1 cellular context compared by ENCODE assay signal in the genomic region with DNA sequence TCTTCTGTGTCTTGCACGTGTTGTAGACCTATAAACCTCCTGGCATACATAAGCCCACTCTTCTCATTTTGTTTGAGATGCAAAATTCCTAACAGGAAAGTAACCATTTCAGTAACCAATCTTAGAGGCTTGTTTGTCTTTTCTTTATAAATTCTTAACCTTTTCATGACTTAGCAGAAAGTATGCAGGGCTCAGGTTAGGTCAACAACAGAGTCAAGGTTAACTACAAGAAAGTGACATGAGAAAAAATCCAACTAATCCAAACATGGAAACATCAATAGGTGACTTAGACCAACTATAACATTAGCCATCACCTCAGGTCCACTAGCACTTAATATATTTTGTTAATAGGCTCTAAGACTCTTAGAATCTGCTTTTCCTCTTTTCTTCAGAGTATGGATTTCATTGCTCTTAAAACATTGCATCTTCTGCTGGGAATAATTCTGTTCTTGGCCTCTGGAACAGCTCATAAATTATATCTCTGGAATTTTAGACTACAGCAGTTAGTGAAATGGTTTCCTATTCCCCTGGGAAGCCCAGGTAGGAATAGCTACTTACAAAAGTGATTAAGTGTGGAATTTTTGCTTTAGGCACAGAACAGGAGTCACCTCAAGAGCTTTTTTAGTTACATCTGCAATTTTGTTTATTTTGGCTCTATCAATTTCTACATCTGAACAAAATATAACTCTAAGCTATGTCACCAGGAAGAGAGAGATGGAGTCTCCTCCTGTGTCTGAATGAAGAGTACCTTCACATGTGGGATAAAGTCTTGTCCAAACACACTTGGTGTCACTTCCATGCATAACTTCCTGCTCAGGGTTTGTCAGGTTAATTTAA.
A peak's percentile ranks its signal among the peaks of the same experiment; 100 is the strongest.
TF ChIP-seq lines count a peak whose summit lies in the region.

No MANE protein-coding gene starts in this region.

TF ChIP-seq in HepG2, 621 proteins besides CTCF, POLR2A, EP300 and RAD21 (continued from another document and continues in another):
- no peak for TF ChIP-seq NFKBIZ (CRISPR knock-in tag; IDR thresholded peaks at IDR 0.05)
- TF ChIP-seq NR2F2 (IDR thresholded peaks at IDR 0.05; ENCODE audit: borderline replicate concordance, low read depth), result peak; percentile 87
- TF ChIP-seq, protein P1, sequence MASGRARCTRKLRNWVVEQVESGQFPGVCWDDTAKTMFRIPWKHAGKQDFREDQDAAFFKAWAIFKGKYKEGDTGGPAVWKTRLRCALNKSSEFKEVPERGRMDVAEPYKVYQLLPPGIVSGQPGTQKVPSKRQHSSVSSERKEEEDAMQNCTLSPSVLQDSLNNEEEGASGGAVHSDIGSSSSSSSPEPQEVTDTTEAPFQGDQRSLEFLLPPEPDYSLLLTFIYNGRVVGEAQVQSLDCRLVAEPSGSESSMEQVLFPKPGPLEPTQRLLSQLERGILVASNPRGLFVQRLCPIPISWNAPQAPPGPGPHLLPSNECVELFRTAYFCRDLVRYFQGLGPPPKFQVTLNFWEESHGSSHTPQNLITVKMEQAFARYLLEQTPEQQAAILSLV (CRISPR knock-in tag; IDR thresholded peaks at IDR 0.05; ENCODE audit: borderline replicate concordance), result no peak
- no peak for TF ChIP-seq CEBPB (IDR thresholded peaks at IDR 0.05; ENCODE audit: borderline replicate concordance, low read depth, low read length)
- no peak for TF ChIP-seq ZNF841 (CRISPR knock-in tag; IDR thresholded peaks at IDR 0.05; ENCODE audit: borderline replicate concordance)
- TF ChIP-seq MED13 (CRISPR knock-in tag; IDR thresholded peaks at IDR 0.05), result 0 out of 2 replicates have a peak, but pooled peaks have one; percentile 50
- TF ChIP-seq MEIS2 (CRISPR knock-in tag; IDR thresholded peaks at IDR 0.05), result no peak
- TF ChIP-seq, protein P2, sequence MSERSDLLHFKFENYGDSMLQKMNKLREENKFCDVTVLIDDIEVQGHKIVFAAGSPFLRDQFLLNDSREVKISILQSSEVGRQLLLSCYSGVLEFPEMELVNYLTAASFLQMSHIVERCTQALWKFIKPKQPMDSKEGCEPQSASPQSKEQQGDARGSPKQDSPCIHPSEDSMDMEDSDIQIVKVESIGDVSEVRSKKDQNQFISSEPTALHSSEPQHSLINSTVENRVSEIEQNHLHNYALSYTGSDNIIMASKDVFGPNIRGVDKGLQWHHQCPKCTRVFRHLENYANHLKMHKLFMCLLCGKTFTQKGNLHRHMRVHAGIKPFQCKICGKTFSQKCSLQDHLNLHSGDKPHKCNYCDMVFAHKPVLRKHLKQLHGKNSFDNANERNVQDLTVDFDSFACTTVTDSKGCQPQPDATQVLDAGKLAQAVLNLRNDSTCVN (CRISPR knock-in tag; IDR thresholded peaks at IDR 0.05; ENCODE audit: borderline replicate concordance), result no peak
- 0 out of 2 replicates have a peak, but pooled peaks have one; percentile 53 for TF ChIP-seq SATB2 (CRISPR knock-in tag; IDR thresholded peaks at IDR 0.05)
- TF ChIP-seq, protein P3, sequence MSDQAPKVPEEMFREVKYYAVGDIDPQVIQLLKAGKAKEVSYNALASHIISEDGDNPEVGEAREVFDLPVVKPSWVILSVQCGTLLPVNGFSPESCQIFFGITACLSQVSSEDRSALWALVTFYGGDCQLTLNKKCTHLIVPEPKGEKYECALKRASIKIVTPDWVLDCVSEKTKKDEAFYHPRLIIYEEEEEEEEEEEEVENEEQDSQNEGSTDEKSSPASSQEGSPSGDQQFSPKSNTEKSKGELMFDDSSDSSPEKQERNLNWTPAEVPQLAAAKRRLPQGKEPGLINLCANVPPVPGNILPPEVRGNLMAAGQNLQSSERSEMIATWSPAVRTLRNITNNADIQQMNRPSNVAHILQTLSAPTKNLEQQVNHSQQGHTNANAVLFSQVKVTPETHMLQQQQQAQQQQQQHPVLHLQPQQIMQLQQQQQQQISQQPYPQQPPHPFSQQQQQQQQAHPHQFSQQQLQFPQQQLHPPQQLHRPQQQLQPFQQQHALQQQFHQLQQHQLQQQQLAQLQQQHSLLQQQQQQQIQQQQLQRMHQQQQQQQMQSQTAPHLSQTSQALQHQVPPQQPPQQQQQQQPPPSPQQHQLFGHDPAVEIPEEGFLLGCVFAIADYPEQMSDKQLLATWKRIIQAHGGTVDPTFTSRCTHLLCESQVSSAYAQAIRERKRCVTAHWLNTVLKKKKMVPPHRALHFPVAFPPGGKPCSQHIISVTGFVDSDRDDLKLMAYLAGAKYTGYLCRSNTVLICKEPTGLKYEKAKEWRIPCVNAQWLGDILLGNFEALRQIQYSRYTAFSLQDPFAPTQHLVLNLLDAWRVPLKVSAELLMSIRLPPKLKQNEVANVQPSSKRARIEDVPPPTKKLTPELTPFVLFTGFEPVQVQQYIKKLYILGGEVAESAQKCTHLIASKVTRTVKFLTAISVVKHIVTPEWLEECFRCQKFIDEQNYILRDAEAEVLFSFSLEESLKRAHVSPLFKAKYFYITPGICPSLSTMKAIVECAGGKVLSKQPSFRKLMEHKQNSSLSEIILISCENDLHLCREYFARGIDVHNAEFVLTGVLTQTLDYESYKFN (CRISPR knock-in tag; conservative IDR thresholded peaks at IDR 0.05), result peak; percentile 67; the same call in 1 of the 2 replicates
- TF ChIP-seq CREM (IDR thresholded peaks at IDR 0.05), result peak; percentile 66; the same call in 1 of the 2 replicates
- no peak for TF ChIP-seq CREM (CRISPR knock-in tag; IDR thresholded peaks at IDR 0.05)
- TF ChIP-seq ZNF235 (CRISPR knock-in tag; IDR thresholded peaks at IDR 0.05; ENCODE audit: borderline replicate concordance), result no peak
- TF ChIP-seq KLF11 (CRISPR knock-in tag; IDR thresholded peaks at IDR 0.05), result peak; percentile 30; the same call in 1 of the 2 replicates
- TF ChIP-seq TOE1 (CRISPR knock-in tag; IDR thresholded peaks at IDR 0.05), result no peak
- TF ChIP-seq RARA (CRISPR knock-in tag; IDR thresholded peaks at IDR 0.05), result peak; percentile 94
- TF ChIP-seq, protein P4, sequence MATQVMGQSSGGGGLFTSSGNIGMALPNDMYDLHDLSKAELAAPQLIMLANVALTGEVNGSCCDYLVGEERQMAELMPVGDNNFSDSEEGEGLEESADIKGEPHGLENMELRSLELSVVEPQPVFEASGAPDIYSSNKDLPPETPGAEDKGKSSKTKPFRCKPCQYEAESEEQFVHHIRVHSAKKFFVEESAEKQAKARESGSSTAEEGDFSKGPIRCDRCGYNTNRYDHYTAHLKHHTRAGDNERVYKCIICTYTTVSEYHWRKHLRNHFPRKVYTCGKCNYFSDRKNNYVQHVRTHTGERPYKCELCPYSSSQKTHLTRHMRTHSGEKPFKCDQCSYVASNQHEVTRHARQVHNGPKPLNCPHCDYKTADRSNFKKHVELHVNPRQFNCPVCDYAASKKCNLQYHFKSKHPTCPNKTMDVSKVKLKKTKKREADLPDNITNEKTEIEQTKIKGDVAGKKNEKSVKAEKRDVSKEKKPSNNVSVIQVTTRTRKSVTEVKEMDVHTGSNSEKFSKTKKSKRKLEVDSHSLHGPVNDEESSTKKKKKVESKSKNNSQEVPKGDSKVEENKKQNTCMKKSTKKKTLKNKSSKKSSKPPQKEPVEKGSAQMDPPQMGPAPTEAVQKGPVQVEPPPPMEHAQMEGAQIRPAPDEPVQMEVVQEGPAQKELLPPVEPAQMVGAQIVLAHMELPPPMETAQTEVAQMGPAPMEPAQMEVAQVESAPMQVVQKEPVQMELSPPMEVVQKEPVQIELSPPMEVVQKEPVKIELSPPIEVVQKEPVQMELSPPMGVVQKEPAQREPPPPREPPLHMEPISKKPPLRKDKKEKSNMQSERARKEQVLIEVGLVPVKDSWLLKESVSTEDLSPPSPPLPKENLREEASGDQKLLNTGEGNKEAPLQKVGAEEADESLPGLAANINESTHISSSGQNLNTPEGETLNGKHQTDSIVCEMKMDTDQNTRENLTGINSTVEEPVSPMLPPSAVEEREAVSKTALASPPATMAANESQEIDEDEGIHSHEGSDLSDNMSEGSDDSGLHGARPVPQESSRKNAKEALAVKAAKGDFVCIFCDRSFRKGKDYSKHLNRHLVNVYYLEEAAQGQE (IDR thresholded peaks at IDR 0.05; ENCODE audit: borderline replicate concordance in 1 of 2, low read depth in 1 of 2, low read length in 2 of 2), result no peak
- no peak for TF ChIP-seq IKZF4 (CRISPR knock-in tag; IDR thresholded peaks at IDR 0.05; ENCODE audit: borderline replicate concordance, low read depth, not compliant biosample characterization)
- TF ChIP-seq MXD4 (CRISPR knock-in tag; IDR thresholded peaks at IDR 0.05), result no peak
- no peak for TF ChIP-seq SRSF9 (IDR thresholded peaks at IDR 0.05; ENCODE audit: borderline replicate concordance, insufficient read depth, low read depth, low read length, poor library complexity, severe bottlenecking)
- TF ChIP-seq HMGA1 (CRISPR knock-in tag; conservative IDR thresholded peaks at IDR 0.05), result no peak
- TF ChIP-seq, protein P5, sequence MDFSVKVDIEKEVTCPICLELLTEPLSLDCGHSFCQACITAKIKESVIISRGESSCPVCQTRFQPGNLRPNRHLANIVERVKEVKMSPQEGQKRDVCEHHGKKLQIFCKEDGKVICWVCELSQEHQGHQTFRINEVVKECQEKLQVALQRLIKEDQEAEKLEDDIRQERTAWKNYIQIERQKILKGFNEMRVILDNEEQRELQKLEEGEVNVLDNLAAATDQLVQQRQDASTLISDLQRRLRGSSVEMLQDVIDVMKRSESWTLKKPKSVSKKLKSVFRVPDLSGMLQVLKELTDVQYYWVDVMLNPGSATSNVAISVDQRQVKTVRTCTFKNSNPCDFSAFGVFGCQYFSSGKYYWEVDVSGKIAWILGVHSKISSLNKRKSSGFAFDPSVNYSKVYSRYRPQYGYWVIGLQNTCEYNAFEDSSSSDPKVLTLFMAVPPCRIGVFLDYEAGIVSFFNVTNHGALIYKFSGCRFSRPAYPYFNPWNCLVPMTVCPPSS (IDR thresholded peaks at IDR 0.05), result no peak
- no peak for TF ChIP-seq TGIF2 (CRISPR knock-in tag; IDR thresholded peaks at IDR 0.05)
- no peak for TF ChIP-seq ZNF746 (CRISPR knock-in tag; IDR thresholded peaks at IDR 0.05)
- 0 out of 2 replicates have a peak, but pooled peaks have one; percentile 32 for TF ChIP-seq SP140L (CRISPR knock-in tag; IDR thresholded peaks at IDR 0.05; ENCODE audit: borderline replicate concordance)
- TF ChIP-seq ZNF644 (CRISPR knock-in tag; IDR thresholded peaks at IDR 0.05; ENCODE audit: low read depth), result peak; percentile 17; the same call in 1 of the 2 replicates
- TF ChIP-seq NFATC3 (CRISPR knock-in tag; IDR thresholded peaks at IDR 0.05), result no peak
- TF ChIP-seq ATAD3A (CRISPR knock-in tag; IDR thresholded peaks at IDR 0.05), result no peak
- TF ChIP-seq ZBTB3 (CRISPR knock-in tag; IDR thresholded peaks at IDR 0.05; ENCODE audit: borderline replicate concordance, low read depth), result no peak
- TF ChIP-seq, protein P6, sequence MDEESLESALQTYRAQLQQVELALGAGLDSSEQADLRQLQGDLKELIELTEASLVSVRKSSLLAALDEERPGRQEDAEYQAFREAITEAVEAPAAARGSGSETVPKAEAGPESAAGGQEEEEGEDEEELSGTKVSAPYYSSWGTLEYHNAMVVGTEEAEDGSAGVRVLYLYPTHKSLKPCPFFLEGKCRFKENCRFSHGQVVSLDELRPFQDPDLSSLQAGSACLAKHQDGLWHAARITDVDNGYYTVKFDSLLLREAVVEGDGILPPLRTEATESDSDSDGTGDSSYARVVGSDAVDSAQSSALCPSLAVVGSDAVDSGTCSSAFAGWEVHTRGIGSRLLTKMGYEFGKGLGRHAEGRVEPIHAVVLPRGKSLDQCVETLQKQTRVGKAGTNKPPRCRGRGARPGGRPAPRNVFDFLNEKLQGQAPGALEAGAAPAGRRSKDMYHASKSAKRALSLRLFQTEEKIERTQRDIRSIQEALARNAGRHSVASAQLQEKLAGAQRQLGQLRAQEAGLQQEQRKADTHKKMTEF (CRISPR knock-in tag; IDR thresholded peaks at IDR 0.05), result peak; percentile 52; the same call in 1 of the 2 replicates
- TF ChIP-seq KDM5A (IDR thresholded peaks at IDR 0.05; ENCODE audit: borderline replicate concordance, low read length), result no peak
- TF ChIP-seq KDM5B (CRISPR knock-in tag; IDR thresholded peaks at IDR 0.05; ENCODE audit: borderline replicate concordance), result no peak
- TF ChIP-seq RFX1 (IDR thresholded peaks at IDR 0.05), result no peak
- TF ChIP-seq TSC22D2 (CRISPR knock-in tag; IDR thresholded peaks at IDR 0.05; ENCODE audit: borderline replicate concordance), result no peak
- peak; percentile 68 for TF ChIP-seq PPARG (CRISPR knock-in tag; conservative IDR thresholded peaks at IDR 0.05)
- TF ChIP-seq HDAC2 (CRISPR knock-in tag; IDR thresholded peaks at IDR 0.05), result peak; percentile 65
- TF ChIP-seq, protein P7, sequence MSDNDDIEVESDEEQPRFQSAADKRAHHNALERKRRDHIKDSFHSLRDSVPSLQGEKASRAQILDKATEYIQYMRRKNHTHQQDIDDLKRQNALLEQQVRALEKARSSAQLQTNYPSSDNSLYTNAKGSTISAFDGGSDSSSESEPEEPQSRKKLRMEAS (IDR thresholded peaks at IDR 0.05), result no peak
- TF ChIP-seq NFIC (IDR thresholded peaks at IDR 0.05; ENCODE audit: low read length), result peak; percentile 49; the same call in 1 of the 2 replicates
- TF ChIP-seq, protein P8, sequence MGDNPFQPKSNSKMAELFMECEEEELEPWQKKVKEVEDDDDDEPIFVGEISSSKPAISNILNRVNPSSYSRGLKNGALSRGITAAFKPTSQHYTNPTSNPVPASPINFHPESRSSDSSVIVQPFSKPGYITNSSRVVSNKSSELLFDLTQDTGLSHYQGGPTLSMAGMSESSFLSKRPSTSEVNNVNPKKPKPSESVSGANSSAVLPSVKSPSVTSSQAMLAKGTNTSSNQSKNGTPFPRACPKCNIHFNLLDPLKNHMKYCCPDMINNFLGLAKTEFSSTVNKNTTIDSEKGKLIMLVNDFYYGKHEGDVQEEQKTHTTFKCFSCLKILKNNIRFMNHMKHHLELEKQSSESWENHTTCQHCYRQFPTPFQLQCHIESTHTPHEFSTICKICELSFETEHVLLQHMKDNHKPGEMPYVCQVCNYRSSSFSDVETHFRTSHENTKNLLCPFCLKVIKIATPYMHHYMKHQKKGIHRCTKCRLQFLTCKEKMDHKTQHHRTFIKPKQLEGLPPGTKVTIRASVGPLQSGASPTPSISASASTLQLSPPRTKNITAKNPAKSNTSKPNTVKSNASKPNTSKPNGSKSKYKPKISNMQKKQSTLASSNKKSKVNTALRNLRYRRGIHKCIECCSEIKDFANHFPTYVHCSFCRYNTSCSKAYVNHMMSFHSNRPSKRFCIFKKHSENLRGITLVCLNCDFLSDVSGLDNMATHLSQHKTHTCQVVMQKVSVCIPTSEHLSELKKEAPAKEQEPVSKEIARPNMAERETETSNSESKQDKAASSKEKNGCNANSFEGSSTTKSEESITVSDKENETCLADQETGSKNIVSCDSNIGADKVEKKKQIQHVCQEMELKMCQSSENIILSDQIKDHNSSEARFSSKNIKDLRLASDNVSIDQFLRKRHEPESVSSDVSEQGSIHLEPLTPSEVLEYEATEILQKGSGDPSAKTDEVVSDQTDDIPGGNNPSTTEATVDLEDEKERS (CRISPR knock-in tag; IDR thresholded peaks at IDR 0.05), result no peak
- no peak for TF ChIP-seq RFX5 (IDR thresholded peaks at IDR 0.05; ENCODE audit: low read depth, low read length)
- TF ChIP-seq, protein P9, sequence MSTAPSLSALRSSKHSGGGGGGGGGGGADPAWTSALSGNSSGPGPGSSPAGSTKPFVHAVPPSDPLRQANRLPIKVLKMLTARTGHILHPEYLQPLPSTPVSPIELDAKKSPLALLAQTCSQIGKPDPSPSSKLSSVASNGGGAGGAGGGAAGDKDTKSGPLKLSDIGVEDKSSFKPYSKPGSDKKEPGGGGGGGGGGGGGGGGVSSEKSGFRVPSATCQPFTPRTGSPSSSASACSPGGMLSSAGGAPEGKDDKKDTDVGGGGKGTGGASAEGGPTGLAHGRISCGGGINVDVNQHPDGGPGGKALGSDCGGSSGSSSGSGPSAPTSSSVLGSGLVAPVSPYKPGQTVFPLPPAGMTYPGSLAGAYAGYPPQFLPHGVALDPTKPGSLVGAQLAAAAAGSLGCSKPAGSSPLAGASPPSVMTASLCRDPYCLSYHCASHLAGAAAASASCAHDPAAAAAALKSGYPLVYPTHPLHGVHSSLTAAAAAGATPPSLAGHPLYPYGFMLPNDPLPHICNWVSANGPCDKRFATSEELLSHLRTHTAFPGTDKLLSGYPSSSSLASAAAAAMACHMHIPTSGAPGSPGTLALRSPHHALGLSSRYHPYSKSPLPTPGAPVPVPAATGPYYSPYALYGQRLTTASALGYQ (CRISPR knock-in tag; IDR thresholded peaks at IDR 0.05), result peak; percentile 73
- peak; percentile 92 for TF ChIP-seq NCOA2 (CRISPR knock-in tag; IDR thresholded peaks at IDR 0.05)
- TF ChIP-seq KLF13 (CRISPR knock-in tag; IDR thresholded peaks at IDR 0.05), result no peak
